ENCODE assay signal across 14 cellular contexts in the genomic region with DNA sequence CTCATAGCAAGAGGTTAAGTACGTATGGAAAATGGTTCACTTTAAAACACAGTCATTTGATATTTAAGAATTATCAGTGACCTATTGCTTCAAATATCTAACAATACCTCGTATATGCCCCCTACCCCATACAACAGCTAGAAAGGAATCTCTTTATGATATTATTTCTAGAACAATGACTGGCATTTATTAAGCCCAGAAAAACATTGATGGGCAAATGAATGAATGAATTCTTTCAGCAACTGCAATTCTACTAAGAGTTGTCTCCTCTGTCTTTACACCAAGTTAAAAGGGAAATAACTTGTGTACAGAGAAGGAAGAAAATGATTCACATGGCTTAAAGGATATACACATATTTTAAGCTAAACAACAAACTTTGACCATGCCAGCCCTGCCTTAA.
DNase-seq lines count a peak whose midpoint lies in the region; ATAC-seq, FAIRE-seq and TF ChIP-seq lines count a peak whose summit lies in the region.
"Had no signal": no experiment of that assay in that cellular context is flagged by ENCODE, and none has a peak within 500 bp of the region (broad histone marks: within the 10 kb centered on the region; RNA-seq: fewer than 3 reads in every experiment).

No MANE protein-coding gene starts in this region.

- H3K9ac ChIP-seq in HepG2 (ENCODE audit: insufficient read depth, low read depth, low read length), result no peak overlapping the region
- no peak overlapping the region for H3K9ac ChIP-seq in neuronal stem cell (ENCODE audit: low read depth, low read length, poor library complexity)
- H3K9ac ChIP-seq: GM23248 had no signal

- BruUV-seq in HepG2 (replicated peaks; lab: Mats Ljungman, UMichigan), result no TSS peak

- H4K91ac ChIP-seq in neuronal stem cell (ENCODE audit: low read depth, low read length, poor library complexity), result no peak overlapping the region

- H3K27ac ChIP-seq in HepG2 (ENCODE audit: extremely low read length, insufficient read depth, low read length) (no peak overlapping the region), right lobe of liver (no peak overlapping the region), foreskin keratinocyte (no peak overlapping the region), neuronal stem cell (replicated peaks; ENCODE audit: low read length) (no peak overlapping the region), brain microvascular endothelial cell (no peak overlapping the region)
- H3K27ac ChIP-seq: C4-2B, GM23248 had no signal

- no peak overlapping the region for H3K4me2 ChIP-seq in HepG2 (ENCODE audit: low read depth, low read length)
- H3K4me2 ChIP-seq in neuronal stem cell (ENCODE audit: insufficient read depth, low read length, poor library complexity, severe bottlenecking), result no peak overlapping the region

- in situ Hi-C loops in HepG2 (cut with HindIII; ENCODE audit: extremely low pct_ligation_motif_present, low pct_unique_long_range_greater_than_20kb) (no loop called here), brain microvascular endothelial cell (cut with HindIII; ENCODE audit: low pct_ligation_motif_present, low sequenced_read_pairs) (no loop called here)

- no peak overlapping the region for H2BK12ac ChIP-seq in neuronal stem cell (ENCODE audit: low read length)

- TF ChIP-seq POLR2A in HepG2 (IDR thresholded peaks at IDR 0.05; ENCODE audit: insufficient read depth in 1 of 2, low read depth in 2 of 2, low read length in 2 of 2), result no peak
- TF ChIP-seq POLR2A in right lobe of liver (IDR thresholded peaks at IDR 0.05), result no peak

- no peak for TF ChIP-seq CTCF in HepG2 (CRISPR knock-in tag; IDR thresholded peaks at IDR 0.05)
- no peak for TF ChIP-seq CTCF in right lobe of liver (IDR thresholded peaks at IDR 0.05)
- no peak for TF ChIP-seq CTCF in foreskin keratinocyte (conservative IDR thresholded peaks at IDR 0.05)
- TF ChIP-seq CTCF in brain microvascular endothelial cell (IDR thresholded peaks at IDR 0.05; ENCODE audit: low read depth, low read length, missing control alignments), result no peak

- H2AFZ ChIP-seq in HepG2 (ENCODE audit: low read length) (no peak overlapping the region), neuronal stem cell (ENCODE audit: low read length) (peak overlapping the region; percentile 64)
- H2AFZ ChIP-seq: GM23248 had no signal

- no peaks in the 10 kb centered on the region for H3K27me3 ChIP-seq in HepG2 (ENCODE audit: control insufficient read depth in 1 of 2, insufficient read depth in 2 of 2, low read length in 2 of 2)
- H3K27me3 ChIP-seq in right lobe of liver, result no peaks in the 10 kb centered on the region
- H3K27me3 ChIP-seq in foreskin keratinocyte, result no peaks in the 10 kb centered on the region
- no peaks in the 10 kb centered on the region for H3K27me3 ChIP-seq in neuronal stem cell (ENCODE audit: control insufficient read depth in 3 of 3, insufficient read depth in 3 of 3, low read depth in 1 of 3, low read length in 3 of 3)
- no peaks in the 10 kb centered on the region for H3K27me3 ChIP-seq in brain microvascular endothelial cell (replicated peaks)

- FAIRE-seq in HepG2 (lab: Jason Lieb, UNC), result no peak

- H3K14ac ChIP-seq in neuronal stem cell (ENCODE audit: low read length), result no peak overlapping the region

- H2AK5ac ChIP-seq in neuronal stem cell (ENCODE audit: low read depth, low read length), result no peak overlapping the region

- no peak for DNase-seq in HepG2 (ENCODE audit: low spot score)
- DNase-seq in right lobe of liver, result no peak
- DNase-seq in foreskin keratinocyte, result no peak
- no peak for DNase-seq in neuronal stem cell (ENCODE audit: low spot score)
- no peak for DNase-seq in Right ventricle myocardium inferior (ENCODE audit: missing footprints)
- DNase-seq in brain microvascular endothelial cell, result no peak
- DNase-seq: ACHN; AML-193; Caco-2; CD4-positive, alpha-beta T cell; GF-D8; GM23248 had no signal

- H3K36me3 ChIP-seq in HepG2 (replicated peaks in 1 of 2; ENCODE audit: control insufficient read depth in 1 of 2, insufficient read depth in 2 of 2, low read length in 2 of 2), result no peaks in the 10 kb centered on the region
- H3K36me3 ChIP-seq in right lobe of liver, result no peaks in the 10 kb centered on the region
- H3K36me3 ChIP-seq in neuronal stem cell (replicated peaks in 1 of 2; ENCODE audit: control insufficient read depth in 2 of 2, insufficient read depth in 2 of 2, low read length in 2 of 2), result no peaks in the 10 kb centered on the region
- H3K36me3 ChIP-seq in brain microvascular endothelial cell (replicated peaks), result no peaks in the 10 kb centered on the region
- H3K36me3 ChIP-seq: HAP-1 had no signal

- no peaks in the 10 kb centered on the region for H3K79me2 ChIP-seq in HepG2 (ENCODE audit: insufficient read depth, low read length)

- ATAC-seq in HepG2 (no peak), right lobe of liver (no peak), foreskin keratinocyte (peak; percentile 6), Right ventricle myocardium inferior (no peak)

- H4K20me1 ChIP-seq in HepG2 (ENCODE audit: insufficient read depth, low read length), result no peaks in the 10 kb centered on the region

- no peak overlapping the region for H3K4ac ChIP-seq in neuronal stem cell (ENCODE audit: low read length)

- POLR2A ChIA-PET in HepG2 (lab: Yijun Ruan, JAX), result no interaction called here

- no peaks in the 10 kb centered on the region for H3K9me3 ChIP-seq in HepG2 (ENCODE audit: low read length)
- no peaks in the 10 kb centered on the region for H3K9me3 ChIP-seq in right lobe of liver
- H3K9me3 ChIP-seq in neuronal stem cell (replicated peaks in 1 of 2; ENCODE audit: control insufficient read depth in 2 of 2, insufficient read depth in 1 of 2, low read depth in 1 of 2, low read length in 2 of 2), result no peaks in the 10 kb centered on the region
- H3K9me3 ChIP-seq: Caco-2, HAP-1 had no signal

- TF ChIP-seq EP300 in HepG2 (IDR thresholded peaks at IDR 0.05; ENCODE audit: low read depth in 2 of 2, low read length in 2 of 2) (no peak), HepG2 (CRISPR knock-in tag; IDR thresholded peaks at IDR 0.05; ENCODE audit: borderline replicate concordance) (no peak)

- CTCF ChIA-PET in HepG2 (lab: Yijun Ruan, JAX; ENCODE audit: low intra/inter-chr PET ratio, low total read pairs), result no interaction called here

- 17% methylated on average over 2 of the region's 2 CpGs for WGBS in HepG2 (ENCODE audit: low lambda C conversion rate)
- WGBS in right lobe of liver (ENCODE audit: insufficient coverage, low coverage, low lambda C conversion rate, missing lambda C conversion rate), result 45% methylated on average over 2 of the region's 2 CpGs
- WGBS in neuronal stem cell (ENCODE audit: extremely low coverage in 2 of 2, insufficient read length in 2 of 2, insufficient replicate concordance in 1 of 2), 2 donors, result no CpG with 5 or more reads among the region's 2 CpGs

- no peak overlapping the region for H3K18ac ChIP-seq in neuronal stem cell (ENCODE audit: low read length)

- no peaks in the 10 kb centered on the region for H3K79me1 ChIP-seq in neuronal stem cell (ENCODE audit: low read depth, low read length)

- no peak overlapping the region for H2BK120ac ChIP-seq in neuronal stem cell (ENCODE audit: low read depth, low read length)

- H3K4me3 ChIP-seq in HepG2 (replicated peaks in 1 of 3; ENCODE audit: insufficient read depth in 1 of 3, low read depth in 2 of 3, low read length in 3 of 3) (no peak overlapping the region), right lobe of liver (no peak overlapping the region), neuronal stem cell (ENCODE audit: low read length in 2 of 2) (no peak overlapping the region), brain microvascular endothelial cell (ENCODE audit: low read depth, low read length) (no peak overlapping the region)
- H3K4me3 ChIP-seq: GM23248, HAP-1 had no signal

- H3K4me1 ChIP-seq in HepG2 (ENCODE audit: insufficient read depth, low read length), result no peaks in the 10 kb centered on the region
- H3K4me1 ChIP-seq in right lobe of liver, result no peaks in the 10 kb centered on the region
- H3K4me1 ChIP-seq in foreskin keratinocyte, result peaks cover 17% of the 10 kb centered on the region
- peaks cover 1 to 12% of the 10 kb centered on the region in 2 donors for H3K4me1 ChIP-seq in neuronal stem cell (ENCODE audit: control insufficient read depth in 2 of 2, insufficient read depth in 1 of 2, low read depth in 1 of 2, low read length in 2 of 2)
- H3K4me1 ChIP-seq: Caco-2, HAP-1 had no signal

- no peak for TF ChIP-seq RAD21 in HepG2 (CRISPR knock-in tag; IDR thresholded peaks at IDR 0.05)

- H2BK5ac ChIP-seq in neuronal stem cell (ENCODE audit: low read length), result no peak overlapping the region

- no peak overlapping the region for H3K23ac ChIP-seq in neuronal stem cell (ENCODE audit: low read depth, low read length, poor library complexity)

- intact Hi-C loops in HepG2 (cut with micrococcal nuclease; ENCODE audit: unreplicated experiment), result no loop called here
- intact Hi-C loops in right lobe of liver (cut with DNase I), result no loop called here
- intact Hi-C loops in Right ventricle myocardium inferior (cut with DNase I), result loop anchor here (10.0 kb wide), 1 partner anchor 381 kb away; a partner anchor contains a TSS

- H2BK15ac ChIP-seq in neuronal stem cell (ENCODE audit: low read length), result no peak overlapping the region

- H4K8ac ChIP-seq in neuronal stem cell (ENCODE audit: low read depth, low read length), result no peak overlapping the region

TF ChIP-seq in HepG2, 621 proteins besides CTCF, POLR2A, EP300 and RAD21:
- TF ChIP-seq NFE2L2 (IDR thresholded peaks at IDR 0.05; ENCODE audit: low read length) (peak; percentile 54), MAFK (conservative IDR thresholded peaks at IDR 0.05 in 1 of 2, IDR thresholded peaks at IDR 0.05 in 1 of 2; ENCODE audit: low read length in 2 of 2) (no peak)
